In the genomic region with DNA sequence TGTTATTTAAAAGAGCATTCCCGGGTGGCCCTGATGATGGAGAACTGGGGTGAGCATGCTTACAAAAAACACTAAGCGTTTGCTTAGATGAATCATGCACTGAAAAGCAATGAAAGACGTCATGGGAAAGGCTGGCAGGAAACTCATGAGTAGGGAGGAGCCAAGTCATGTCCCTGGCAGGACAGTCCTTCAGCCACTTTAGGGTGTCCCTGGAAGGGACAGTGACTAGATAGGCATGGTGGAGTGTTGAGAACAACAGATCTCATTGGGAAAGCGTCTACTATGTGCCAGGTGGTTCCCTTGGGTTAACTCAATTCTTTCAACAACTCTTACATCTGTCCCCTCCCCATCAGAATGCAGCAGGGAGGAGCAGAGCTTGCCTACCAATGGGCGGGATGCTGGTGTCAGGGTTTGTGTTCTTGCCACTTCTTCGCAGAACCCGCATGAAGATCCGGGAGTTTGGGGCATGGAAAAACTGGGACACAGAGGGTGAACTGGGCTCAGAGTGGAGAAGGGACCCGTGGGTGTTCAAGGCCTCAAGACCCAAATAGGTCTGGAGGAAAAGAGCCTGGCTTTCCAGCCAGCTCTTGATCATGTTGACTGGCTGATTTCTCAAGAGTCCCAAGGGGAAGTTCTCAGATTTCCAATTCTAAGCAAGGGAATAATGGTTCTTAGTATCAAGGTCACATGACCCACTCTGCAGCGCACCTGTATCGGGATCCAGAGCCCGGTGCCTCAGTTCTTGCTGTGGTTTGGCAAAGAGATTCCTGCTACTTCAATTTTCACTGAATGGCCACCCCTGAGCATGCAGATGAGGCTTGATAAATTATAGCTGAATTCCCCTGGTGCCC, we compare ENCODE assay signal across 8 cellular contexts.
DNase-seq lines count a peak whose midpoint lies in the region; ATAC-seq, FAIRE-seq and TF ChIP-seq lines count a peak whose summit lies in the region.

No MANE protein-coding gene starts in this region.

- no peak overlapping the region; the same call in 1 of the 2 replicates for H3K27ac ChIP-seq in SJCRH30
- H3K27ac ChIP-seq in gastrocnemius medialis = peak overlapping the region; percentile 43 to 82 (median 74)

- ATAC-seq in gastrocnemius medialis (peak; percentile 87), GM18907 (IDR thresholded peaks at IDR 0.05; ENCODE audit: unreplicated experiment) (no peak), GM21515 (IDR thresholded peaks at IDR 0.05; ENCODE audit: unreplicated experiment) (no peak), HG02798 (IDR thresholded peaks at IDR 0.05; ENCODE audit: poor library complexity, unreplicated experiment) (no peak)

- H3K27me3 ChIP-seq in SJCRH30 (no peaks in the 10 kb centered on the region), gastrocnemius medialis (no peaks in the 10 kb centered on the region)

- TF ChIP-seq CTCF in gastrocnemius medialis (IDR thresholded peaks at IDR 0.05 in 4 of 5, conservative IDR thresholded peaks at IDR 0.05 in 1 of 5) = no peak

- no peak for FAIRE-seq in GM19239 (lab: Jason Lieb, UNC)

- H3K36me3 ChIP-seq in SJCRH30 (no peaks in the 10 kb centered on the region), gastrocnemius medialis (no peaks in the 10 kb centered on the region)

- in situ Hi-C loops in gastrocnemius medialis (cut with MboI; ENCODE audit: low sequenced_read_pairs in 4 of 4) = loop anchor here in 1 of 4 donors (25.0 kb wide), 1 partner anchor 651 kb away; a partner anchor contains a TSS

- intact Hi-C loops in gastrocnemius medialis (cut with DNase I; ENCODE audit: low total_unique reads) = loop anchor here (1.0 to 5.0 kb wide), 2 partner anchors 111 to 656 kb away; a partner anchor contains a TSS

- H3K4me3 ChIP-seq in SJCRH30 = no peak overlapping the region
- no peak overlapping the region for H3K4me3 ChIP-seq in gastrocnemius medialis

- TF ChIP-seq POLR2A in gastrocnemius medialis (IDR thresholded peaks at IDR 0.05) = peak; percentile 16 to 28

- DNase-seq in H4 (ENCODE audit: low spot score) = peak; percentile 95
- peak; percentile 31 to 58 for DNase-seq in SJCRH30
- DNase-seq in fibroblast of the conjunctiva (ENCODE audit: low read depth) = peak; percentile 74
- DNase-seq in gastrocnemius medialis = peak; percentile 48 to 81
- no peak for DNase-seq in GM19239 (ENCODE audit: insufficient read length, low spot score)

- H3K9me3 ChIP-seq in SJCRH30 (replicated peaks) (peaks cover 4% of the 10 kb centered on the region), gastrocnemius medialis (no peaks in the 10 kb centered on the region)

- H3K4me1 ChIP-seq in SJCRH30 (peaks cover 35% of the 10 kb centered on the region), gastrocnemius medialis (peaks cover 4 to 18% of the 10 kb centered on the region in 2 donors)

Comparison
In these comparisons a context has a peak if more than half of its experiments do, and no peak if none do; other contexts are left out.
1. ATAC-seq: peak in gastrocnemius medialis (2 of 2); none in GM18907 (single experiment), GM21515 (single experiment) and HG02798 (single experiment).